17 cellular contexts compared by ENCODE assay signal in the genomic region with DNA sequence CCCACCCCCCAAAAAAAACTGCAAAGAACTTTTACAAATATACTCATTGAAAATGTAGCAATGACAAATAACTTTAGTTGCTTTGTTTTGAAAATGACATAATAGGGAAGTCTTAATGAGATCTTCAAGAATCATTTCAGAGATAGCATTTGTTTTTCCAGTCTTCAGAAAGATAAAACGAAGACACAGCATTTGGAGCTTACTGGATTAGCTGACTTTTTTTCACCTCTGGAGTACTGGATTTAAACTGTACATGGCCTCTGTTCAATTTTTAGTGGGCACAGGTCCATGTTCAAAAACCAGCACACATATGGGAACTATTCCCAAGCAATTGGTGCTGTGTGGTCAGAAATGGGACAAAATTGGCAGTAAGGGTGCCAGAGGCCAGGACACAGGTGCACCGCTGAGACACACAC. TPM values are rescaled to one million over a fixed set of nuclear protein-coding genes. Genes with fewer than 3 reads are reported as not detected.
DNase-seq lines count a peak whose midpoint lies in the region; ATAC-seq, FAIRE-seq and TF ChIP-seq lines count a peak whose summit lies in the region.
"Had no signal": no experiment of that assay in that cellular context is flagged by ENCODE, and none has a peak within 500 bp of the region (broad histone marks: within the 10 kb centered on the region; RNA-seq: fewer than 3 reads in every experiment).

No MANE protein-coding gene starts in this region.

- H3K9me3 ChIP-seq in DOHH2 (ENCODE audit: control insufficient read depth, insufficient read depth, low read length) (no peaks in the 10 kb centered on the region), OCI-LY7 (ENCODE audit: low read length) (no peaks in the 10 kb centered on the region), H1 (ENCODE audit: insufficient read depth in 2 of 2, low read depth in 1 of 2, low read length in 1 of 2) (no peaks in the 10 kb centered on the region), osteoblast (ENCODE audit: low read depth, low read length) (no peaks in the 10 kb centered on the region), SJCRH30 (replicated peaks) (no peaks in the 10 kb centered on the region), heart left ventricle (no peaks in the 10 kb centered on the region)
- H3K9me3 ChIP-seq: ascending aorta, ovary had no signal

- no peak overlapping the region for H2BK120ac ChIP-seq in H1 (replicated peaks; ENCODE audit: low read depth, low read length)

- no peaks in the 10 kb centered on the region for H3K9me2 ChIP-seq in DOHH2 (replicated peaks; ENCODE audit: control insufficient read depth, low read length)
- no peaks in the 10 kb centered on the region for H3K9me2 ChIP-seq in OCI-LY7 (ENCODE audit: insufficient read depth, low read length)

- H3K27me3 ChIP-seq in DOHH2 (ENCODE audit: control insufficient read depth, low read length) (no peaks in the 10 kb centered on the region), H1 (replicated peaks in 1 of 4; ENCODE audit: control insufficient read depth in 3 of 4, extremely low read depth in 1 of 4, insufficient read depth in 3 of 4, low read length in 3 of 4) (no peaks in the 10 kb centered on the region), osteoblast (ENCODE audit: insufficient read depth, low read length) (no peaks in the 10 kb centered on the region), SJCRH30 (no peaks in the 10 kb centered on the region), heart left ventricle (no peaks in the 10 kb centered on the region)
- H3K27me3 ChIP-seq: ascending aorta, ovary had no signal

- H3K4ac ChIP-seq in H1 (replicated peaks; ENCODE audit: insufficient read length, low read depth, low read length): no peak overlapping the region

- H3F3A ChIP-seq in DOHH2 (ENCODE audit: control insufficient read depth, insufficient read depth): no peaks in the 10 kb centered on the region

- no peak overlapping the region for H4K91ac ChIP-seq in H1 (replicated peaks; ENCODE audit: insufficient read length, low read length)

- FAIRE-seq in H1 (lab: Jason Lieb, UNC): no peak
- FAIRE-seq: D721Med had no signal

- no peak overlapping the region for H2BK5ac ChIP-seq in H1 (ENCODE audit: low read depth, low read length)

- POLR2A ChIA-PET in OCI-LY7 (lab: Charles Lee) (interaction anchor here (0.6 to 1.6 kb wide), 3 partner anchors 11 to 272 kb away, joined by 3 to 5 read pairs (median 3); no protein-coding TSS in a partner anchor), H1 (lab: Charles Lee; ENCODE audit: partially characterized antibody) (no interaction called here)

- CTCF ChIA-PET in OCI-LY7 (lab: Charles Lee; ENCODE audit: unreplicated experiment): no interaction called here
- CTCF ChIA-PET in H1 (lab: Charles Lee; ENCODE audit: partially characterized antibody): interaction anchor here (0.6 kb wide), 1 partner anchor 508 kb away, joined by 3 read pairs; no protein-coding TSS in a partner anchor

- BruUV-seq in OCI-LY7 (replicated peaks; lab: Mats Ljungman, UMichigan): no TSS peak

- peaks cover 72% of the 10 kb centered on the region for H3K79me2 ChIP-seq in DOHH2 (ENCODE audit: control insufficient read depth, low read length)
- H3K79me2 ChIP-seq in OCI-LY7 (ENCODE audit: insufficient read depth, low read depth, low read length): peaks cover 62% of the 10 kb centered on the region
- peaks cover 0 to 45% of the 10 kb centered on the region in 2 experiments; a peak in 2 of 4 replicates for H3K79me2 ChIP-seq in H1 (ENCODE audit: control insufficient read depth in 1 of 2, insufficient read depth in 2 of 2, low read length in 2 of 2)
- H3K79me2 ChIP-seq in osteoblast (ENCODE audit: insufficient read depth, low read length): peaks cover 40% of the 10 kb centered on the region

- no peak for DNase-seq in OCI-LY7 (ENCODE audit: low spot score)
- DNase-seq in H1 (ENCODE audit: low read depth in 1 of 2, low spot score in 2 of 2): no peak
- peak; percentile 42 for DNase-seq in osteoblast (ENCODE audit: insufficient read length, low spot score, missing footprints)
- no peak for DNase-seq in activated effector memory CD4-positive, alpha-beta T cell treated with anti-CD3 and anti-CD28 coated beads, Interleukin-2, amount 50 U/mL, for 16 hours
- DNase-seq in SJCRH30: no peak
- DNase-seq in heart left ventricle: no peak
- DNase-seq: activated CD4-positive, alpha-beta T cell treated with anti-CD3 and anti-CD28 coated beads for 1 hour; H7; left ventricle myocardium superior; NCI-H1092 treated with DMSO at 0.1 percent for 48 hours; ovary; stimulated activated CD4-positive, alpha-beta T cell treated with anti-CD3 and anti-CD28 coated beads, Interleukin-2, amount 100 ng/mL, for 48 hours had no signal

- no peak overlapping the region for H3K9ac ChIP-seq in H1 (replicated peaks in 1 of 4; ENCODE audit: extremely low read depth in 1 of 4, low read depth in 3 of 4, low read length in 3 of 4)

- no peak overlapping the region for H4K8ac ChIP-seq in H1 (ENCODE audit: extremely low read depth, insufficient read depth, low read length)

- no peak overlapping the region for H3K27ac ChIP-seq in DOHH2 (ENCODE audit: low read depth, low read length)
- no peak overlapping the region for H3K27ac ChIP-seq in OCI-LY7 (ENCODE audit: low read depth, low read length, poor library complexity, severe bottlenecking)
- no peak overlapping the region for H3K27ac ChIP-seq in H1 (ENCODE audit: low read depth, low read length)
- no peak overlapping the region for H3K27ac ChIP-seq in osteoblast (ENCODE audit: low read depth, low read length)
- no peak overlapping the region for H3K27ac ChIP-seq in SJCRH30
- no peak overlapping the region for H3K27ac ChIP-seq in heart left ventricle
- H3K27ac ChIP-seq: ascending aorta, coronary artery, HL-60, ovary had no signal

- H3K79me1 ChIP-seq in H1 (ENCODE audit: low read depth, low read length): no peaks in the 10 kb centered on the region

- peak overlapping the region; percentile 92 for H3K23ac ChIP-seq in H1 (ENCODE audit: insufficient read length)

- intact Hi-C loops in OCI-LY7 (cut with micrococcal nuclease; ENCODE audit: unreplicated experiment) (loop anchor here (10.0 kb wide), 1 partner anchor 302 kb away; a partner anchor contains a TSS), heart left ventricle (cut with DNase I) (loop anchor here in 1 of 10 donors (10.0 kb wide), 1 partner anchor 292 kb away; no protein-coding TSS in a partner anchor)

- H2BK20ac ChIP-seq in H1 (ENCODE audit: low read length): no peak overlapping the region

- peaks cover 5% of the 10 kb centered on the region; the same call in 1 of the 2 replicates for H3K23me2 ChIP-seq in H1 (ENCODE audit: low read depth, low read length)

- no peak for ATAC-seq in heart left ventricle
- ATAC-seq: left ventricle myocardium superior had no signal

- 100% methylated on average over 2 of the region's 2 CpGs; no CpG with 5 or more reads in 1 of the 2 experiments for WGBS in H1 (ENCODE audit: extremely low coverage in 1 of 2, insufficient coverage in 1 of 2, insufficient read length in 1 of 2, insufficient replicate concordance in 2 of 2, low coverage in 1 of 2, low lambda C conversion rate in 2 of 2, missing lambda C conversion rate in 1 of 2), 2 experiments
- 46 to 61% (median 55%) methylated on average over 2 of the region's 2 CpGs for WGBS in heart left ventricle, 4 donors

- no peak for TF ChIP-seq POLR2A in H1 (IDR thresholded peaks at IDR 0.05; ENCODE audit: control extremely low read depth in 1 of 2, low read depth in 2 of 2, low read length in 2 of 2)
- no peak for TF ChIP-seq POLR2A in heart left ventricle (IDR thresholded peaks at IDR 0.05)

- no peak overlapping the region for H2BK15ac ChIP-seq in H1 (ENCODE audit: low read length)

- no peak overlapping the region for H3K4me3 ChIP-seq in DOHH2 (ENCODE audit: low read length)
- no peak overlapping the region for H3K4me3 ChIP-seq in OCI-LY7 (ENCODE audit: low read depth, low read length, poor library complexity, severe bottlenecking)
- no peak overlapping the region for H3K4me3 ChIP-seq in H1 (ENCODE audit: extremely low read depth in 1 of 4, insufficient read depth in 2 of 4, low read depth in 3 of 4, low read length in 4 of 4)
- no peak overlapping the region for H3K4me3 ChIP-seq in osteoblast (ENCODE audit: insufficient read depth, low read length)
- no peak overlapping the region for H3K4me3 ChIP-seq in SJCRH30
- no peak overlapping the region for H3K4me3 ChIP-seq in heart left ventricle
- H3K4me3 ChIP-seq: ascending aorta, coronary artery, ovary had no signal

- no peak for TF ChIP-seq EP300 in H1 (IDR thresholded peaks at IDR 0.05; ENCODE audit: borderline replicate concordance in 1 of 2, low read depth in 2 of 2, low read length in 2 of 2)

- H3K4me2 ChIP-seq in DOHH2 (ENCODE audit: low read length): peak overlapping the region; percentile 6; the same call in 1 of the 2 replicates
- H3K4me2 ChIP-seq in OCI-LY7 (ENCODE audit: low read length): peak overlapping the region; percentile 42
- no peak overlapping the region for H3K4me2 ChIP-seq in H1 (ENCODE audit: insufficient read depth in 1 of 2, low read depth in 2 of 2, low read length in 2 of 2)
- H3K4me2 ChIP-seq in osteoblast (ENCODE audit: insufficient read depth, low read length): peak overlapping the region; percentile 4

- H2BK12ac ChIP-seq in H1 (ENCODE audit: low read depth, low read length): no peak overlapping the region

- H3K4me1 ChIP-seq in DOHH2 (ENCODE audit: control insufficient read depth, low read length): peaks cover 37% of the 10 kb centered on the region
- peaks cover 33% of the 10 kb centered on the region for H3K4me1 ChIP-seq in OCI-LY7 (ENCODE audit: insufficient read depth, low read length, poor library complexity, severe bottlenecking)
- H3K4me1 ChIP-seq in H1 (replicated peaks in 1 of 4; ENCODE audit: control insufficient read depth in 3 of 4, insufficient read depth in 4 of 4, low read length in 3 of 4): peaks cover 0 to 8% (median 0%) of the 10 kb centered on the region in 4 experiments; a peak in 2 of 7 replicates
- H3K4me1 ChIP-seq in osteoblast (ENCODE audit: insufficient read depth, low read length): peaks cover 42% of the 10 kb centered on the region
- H3K4me1 ChIP-seq in SJCRH30: peaks cover 18% of the 10 kb centered on the region
- peaks cover 3 to 68% (median 55%) of the 10 kb centered on the region in 12 donors for H3K4me1 ChIP-seq in heart left ventricle

- H3K36me3 ChIP-seq in DOHH2 (ENCODE audit: control insufficient read depth, low read length) (peaks cover 20% of the 10 kb centered on the region), OCI-LY7 (ENCODE audit: insufficient read depth, low read length) (peaks cover 13% of the 10 kb centered on the region; the same call in 1 of the 2 replicates), H1 (ENCODE audit: control insufficient read depth in 2 of 4, insufficient read depth in 4 of 4, low read length in 3 of 4) (no peaks in the 10 kb centered on the region), osteoblast (ENCODE audit: insufficient read depth, low read length) (no peaks in the 10 kb centered on the region), SJCRH30 (peaks cover 3% of the 10 kb centered on the region), heart left ventricle (peaks cover 0 to 10% (median 0%) of the 10 kb centered on the region in 9 donors)
- H3K36me3 ChIP-seq: ascending aorta, ovary had no signal

- H2AFZ ChIP-seq in OCI-LY7 (ENCODE audit: low read length): no peak overlapping the region
- no peak overlapping the region for H2AFZ ChIP-seq in H1 (ENCODE audit: low read length)
- H2AFZ ChIP-seq in osteoblast (ENCODE audit: low read length): no peak overlapping the region

- no peak overlapping the region for H4K5ac ChIP-seq in H1 (ENCODE audit: insufficient read length, low read depth, low read length)

- TF ChIP-seq CTCF in DOHH2 (IDR thresholded peaks at IDR 0.05; ENCODE audit: low read depth, low read length, poor library complexity, severe bottlenecking) (no peak), OCI-LY7 (conservative IDR thresholded peaks at IDR 0.05; ENCODE audit: low read length) (no peak), H1 (IDR thresholded peaks at IDR 0.05; ENCODE audit: control extremely low read depth in 1 of 3, insufficient read depth in 1 of 3, low read depth in 1 of 3, low read length in 3 of 3) (no peak), osteoblast (IDR thresholded peaks at IDR 0.05; ENCODE audit: extremely low read depth, low read depth, low read length) (no peak), heart left ventricle (IDR thresholded peaks at IDR 0.05) (no peak)

- no peaks in the 10 kb centered on the region for H4K20me1 ChIP-seq in DOHH2 (ENCODE audit: control insufficient read depth, insufficient read depth, low read depth, low read length)
- H4K20me1 ChIP-seq in OCI-LY7 (ENCODE audit: insufficient read depth, low read length): peaks cover 6% of the 10 kb centered on the region; the same call in 1 of the 2 replicates
- H4K20me1 ChIP-seq in H1 (replicated peaks in 1 of 2; ENCODE audit: control insufficient read depth in 1 of 2, insufficient read depth in 2 of 2, low read length in 2 of 2): peaks cover 0 to 2% of the 10 kb centered on the region in 2 experiments
- H4K20me1 ChIP-seq in osteoblast (ENCODE audit: insufficient read depth, low read length): peaks cover 5% of the 10 kb centered on the region

- H2AK5ac ChIP-seq in H1 (ENCODE audit: low read depth, low read length): no peak overlapping the region

- H3K18ac ChIP-seq in H1 (ENCODE audit: extremely low read depth, low read length): no peak overlapping the region

- TF ChIP-seq RAD21 in H1 (IDR thresholded peaks at IDR 0.05 in 1 of 2, conservative IDR thresholded peaks at IDR 0.05 in 1 of 2; ENCODE audit: low read depth in 2 of 2, low read length in 2 of 2): no peak

- no peak overlapping the region for H3K14ac ChIP-seq in H1 (ENCODE audit: insufficient read length)

- no peak overlapping the region for H3K56ac ChIP-seq in H1 (replicated peaks; ENCODE audit: insufficient read length, low read depth, low read length)

RNA-seq across cellular contexts. Expression of a gene that starts 3.9 kb away (rescaled TPM):
- 13.6 and 20.9 TPM in 2 replicates for total RNA-seq in OCI-LY7 (2014; rRNA removed; shearing (Covaris generic))
- 25.3 and 27.0 TPM in 2 replicates for total RNA-seq in OCI-LY7 (2022)
- total RNA-seq in H1 (2021; fragmentation: NEBNext Ultra II Directional; extraction: Animal tissue kit (Norgen Biotek cat#: 25700)): 12.7 and 14.5 TPM in 2 replicates
- polyA plus RNA-seq in H1 (2011; rRNA removed): 1.9 and 3.1 TPM in 2 replicates
- 5.5 TPM for polyA plus RNA-seq in H1 (2011; cell fraction: cytosol; rRNA removed)
- polyA plus RNA-seq in H1 (2011; cell fraction: nucleus; rRNA removed): 2.1 TPM
- polyA plus RNA-seq in H1 (2012, experiment 1 of 2): 3.0 to 5.8 TPM (median 3.2 TPM) in 4 replicates
- 0.49 TPM for polyA plus RNA-seq in H1 (2012, experiment 2 of 2)
- polyA plus RNA-seq in H1 (2013, experiment 1 of 2): 13.5 TPM
- 12.1 TPM for polyA plus RNA-seq in H1 (2013, experiment 2 of 2)
- polyA minus RNA-seq in H1 (2011; rRNA and poly(A)+ RNA removed): 4.8 and 8.9 TPM in 2 replicates
- polyA minus RNA-seq in H1 (2011; cell fraction: cytosol; rRNA and poly(A)+ RNA removed): 4.5 TPM
- 20.0 TPM for polyA minus RNA-seq in H1 (2011; cell fraction: nucleus; rRNA and poly(A)+ RNA removed)
- 38.7 and 47.7 TPM in 2 replicates for total RNA-seq in osteoblast
- 19.6 and 26.6 TPM in 2 replicates for total RNA-seq in SJCRH30 (2014; rRNA removed; shearing (Covaris generic))
- total RNA-seq in heart left ventricle: 10 to 100 TPM in 8 of 9 donors, 1 to 10 TPM in 1; 8.8 to 20.3 (median 13.0) TPM
- 1 to 10 TPM; 1.6 to 5.5 TPM for polyA plus RNA-seq in heart left ventricle

Comparison
In these comparisons a context has a peak if more than half of its experiments do, and no peak if none do; other contexts are left out.
1. H3K4me2 ChIP-seq: peak in DOHH2 (single experiment), OCI-LY7 (single experiment) and osteoblast (single experiment); none in H1 (0 of 2).